ENCODE assay signal across 21 cellular contexts in genomic region chr19:7976461-7976860, GRCh38. TPM values are rescaled to one million over a fixed set of nuclear protein-coding genes. Genes with fewer than 3 reads are reported as not detected.
A peak's percentile ranks its signal among the peaks of the same experiment; 100 is the strongest.
DNase-seq lines count a peak whose midpoint lies in the region; ATAC-seq, FAIRE-seq and TF ChIP-seq lines count a peak whose summit lies in the region.
"Had no signal": no experiment of that assay in that cellular context is flagged by ENCODE, and none has a peak within 500 bp of the region (broad histone marks: within the 10 kb centered on the region; RNA-seq: fewer than 3 reads in every experiment).

No MANE protein-coding gene starts in this region.

- no peak overlapping the region for H2AFZ ChIP-seq in K562 (ENCODE audit: low read depth, low read length)
- H2AFZ ChIP-seq: GM23338 had no signal

- H3K4me3 Mint-ChIP-seq in MCF 10A (ENCODE audit: unreplicated experiment): no peak overlapping the region
- H3K4me3 Mint-ChIP-seq: CD4-positive, alpha-beta T cell; GM23338 had no signal

- POLR2A ChIA-PET in MCF 10A (lab: Yijun Ruan, JAX) (interaction anchor here (0.7 kb wide), 1 partner anchor 741 kb away, joined by 3 read pairs; no protein-coding TSS in a partner anchor), K562 (lab: Yijun Ruan, JAX) (no interaction called here)

- peaks cover 58% of the 10 kb centered on the region for H3K36me3 Mint-ChIP-seq in MCF 10A (ENCODE audit: insufficient read depth, unreplicated experiment)

- H3K4me1 ChIP-seq in breast epithelium (no peaks in the 10 kb centered on the region), K562 (replicated peaks in 1 of 2; ENCODE audit: control insufficient read depth in 2 of 2, insufficient read depth in 2 of 2, low read length in 2 of 2) (peaks cover 4 to 25% of the 10 kb centered on the region in 2 experiments; a peak in 4 of 5 replicates)
- H3K4me1 ChIP-seq: A549, Caco-2 had no signal

- intact Hi-C loops in MCF 10A (cut with micrococcal nuclease): loop anchor here (10.0 kb wide), 1 partner anchor 178 kb away; no protein-coding TSS in a partner anchor
- intact Hi-C loops in breast epithelium (cut with DNase I; ENCODE audit: low total_unique reads): no loop called here
- intact Hi-C loops in K562 (cut with micrococcal nuclease): no loop called here
- intact Hi-C loops in posterior vena cava (cut with DNase I): no loop called here

- BruUV-seq in MCF 10A (replicated peaks; lab: Mats Ljungman, UMichigan) (TSS peak; percentile 3), K562 (replicated peaks; lab: Mats Ljungman, UMichigan) (TSS peak; percentile 18)

- no peak for TF ChIP-seq RAD21 in K562 (CRISPR knock-in tag; conservative IDR thresholded peaks at IDR 0.05 in 1 of 2, IDR thresholded peaks at IDR 0.05 in 1 of 2)

- peaks cover 6% of the 10 kb centered on the region for H3K36me3 ChIP-seq in breast epithelium
- H3K36me3 ChIP-seq in K562 (ENCODE audit: control insufficient read depth, insufficient read depth, low read length): peaks cover 89% of the 10 kb centered on the region

- H4K20me1 ChIP-seq in K562 (replicated peaks; ENCODE audit: control insufficient read depth, insufficient read depth, low read length): peaks cover 13% of the 10 kb centered on the region

- H3K9ac ChIP-seq in K562 (ENCODE audit: insufficient read depth in 1 of 2, low read depth in 2 of 2, low read length in 2 of 2): no peak overlapping the region

- DNase-seq in MCF 10A (ENCODE audit: unreplicated experiment) (no peak), breast epithelium (ENCODE audit: low spot score in 2 of 2) (no peak), K562 (ENCODE audit: extremely low read depth in 1 of 4, low spot score in 3 of 4) (no peak), posterior vena cava (ENCODE audit: low spot score) (peak; percentile 36), ecto neural progenitor cell (ENCODE audit: low spot score) (no peak), KBM-7 (no peak), HuH-7 (ENCODE audit: low spot score) (no peak)
- DNase-seq: AML-193; Caco-2; CD4-positive, alpha-beta T cell; HCEC 1CT had no signal

- no peaks in the 10 kb centered on the region for H3K4me1 Mint-ChIP-seq in MCF 10A (ENCODE audit: insufficient read depth, unreplicated experiment)
- H3K4me1 Mint-ChIP-seq: GM23338 had no signal

- H3K27ac ChIP-seq in breast epithelium: no peak overlapping the region
- H3K27ac ChIP-seq in K562 (ENCODE audit: extremely low read depth, low read depth, low read length): no peak overlapping the region
- H3K27ac ChIP-seq: 22Rv1, A549, C4-2B had no signal

- TF ChIP-seq POLR2A in breast epithelium (IDR thresholded peaks at IDR 0.05) (no peak), K562 (conservative IDR thresholded peaks at IDR 0.05) (no peak)

- in situ Hi-C loops in K562 (cut with MboI) (no loop called here), KBM-7 (cut with MboI; ENCODE audit: low pct_unique_long_range_greater_than_20kb, low sequenced_read_pairs) (no loop called here)

- no peaks in the 10 kb centered on the region for H3K9me3 Mint-ChIP-seq in MCF 10A (ENCODE audit: unreplicated experiment)
- H3K9me3 Mint-ChIP-seq: CD4-positive, alpha-beta T cell; GM23338 had no signal

- WGBS in K562 (ENCODE audit: insufficient coverage, low coverage, missing lambda C conversion rate): 95% methylated on average over 4 of the region's 4 CpGs

- no peak for FAIRE-seq in K562 (lab: Jason Lieb, UNC)
- FAIRE-seq: A549, D721Med, G401.6, GM12892, GM18507, H54, HepG2 had no signal

- TF ChIP-seq CTCF in MCF 10A (IDR thresholded peaks at IDR 0.05; ENCODE audit: unreplicated experiment) (no peak), breast epithelium (IDR thresholded peaks at IDR 0.05) (no peak), K562 (IDR thresholded peaks at IDR 0.05 in 2 of 3, conservative IDR thresholded peaks at IDR 0.05 in 1 of 3; ENCODE audit: insufficient read depth in 2 of 3, low read depth in 1 of 3, low read length in 3 of 3) (no peak)

- H3K9me1 ChIP-seq in K562 (ENCODE audit: control insufficient read depth, insufficient read depth, low read length): peaks cover 3% of the 10 kb centered on the region

- H3K27ac Mint-ChIP-seq in MCF 10A (ENCODE audit: low read depth, unreplicated experiment): no peak overlapping the region
- H3K27ac Mint-ChIP-seq: CD4-positive, alpha-beta T cell; GM23338 had no signal

- peaks cover 20% of the 10 kb centered on the region; the same call in 2 of the 3 replicates for H3K79me2 ChIP-seq in K562 (ENCODE audit: control insufficient read depth, insufficient read depth, low read length)

- H3K4me2 ChIP-seq in K562 (ENCODE audit: insufficient read depth, low read length): no peak overlapping the region
- H3K4me2 ChIP-seq: A549, GM23338 had no signal

- CTCF ChIA-PET in MCF 10A (lab: Yijun Ruan, JAX): interaction anchor here (0.5 to 2.2 kb wide), 2 partner anchors 26 to 122 kb away, joined by 3 to 12 read pairs; no protein-coding TSS in a partner anchor
- CTCF ChIA-PET in K562 (lab: Yijun Ruan, JAX; ENCODE audit: low intra/inter-chr PET ratio): no interaction called here

- no peak for TF ChIP-seq EP300 in K562 (IDR thresholded peaks at IDR 0.05; ENCODE audit: low read length)

- H3K27me3 Mint-ChIP-seq in MCF 10A (ENCODE audit: insufficient read depth, unreplicated experiment): no peaks in the 10 kb centered on the region
- H3K27me3 Mint-ChIP-seq: CD4-positive, alpha-beta T cell had no signal

- H3K4me3 ChIP-seq in breast epithelium (no peak overlapping the region), K562 (no peak overlapping the region)
- H3K4me3 ChIP-seq: A549, GM23338 had no signal

- H3K9me3 ChIP-seq in breast epithelium (no peaks in the 10 kb centered on the region), K562 (replicated peaks; ENCODE audit: control insufficient read depth, insufficient read depth, low read depth, low read length) (no peaks in the 10 kb centered on the region)
- H3K9me3 ChIP-seq: A549, Caco-2 had no signal

- no peak for ATAC-seq in K562
- ATAC-seq: A549, GM23338, HepG2 had no signal

- H3K27me3 ChIP-seq in breast epithelium: no peaks in the 10 kb centered on the region
- H3K27me3 ChIP-seq in K562 (ENCODE audit: control insufficient read depth in 2 of 2, insufficient read depth in 2 of 2, low read length in 2 of 2): no peaks in the 10 kb centered on the region

RNA-seq across cellular contexts. Expression of gene ELAVL1, which starts 29.0 kb away (rescaled TPM):
- total RNA-seq in MCF 10A (2022) (53.7 and 58.1 TPM in 2 replicates), breast epithelium (10 to 100 TPM; 28.6 to 30.8 (median 29.7) TPM), K562 (2014; rRNA removed) (56.5 and 66.5 TPM in 2 replicates), K562 (2014; rRNA removed; fragmentation: Illumina TruSeq; extraction: Trizol) (69.8 and 72.7 TPM in 2 replicates), K562 (2015; rRNA removed; fragmentation: Illumina TruSeq; extraction: Trizol) (80.1 and 83.1 TPM in 2 replicates), K562 (2021) (172 and 176 TPM in 2 replicates), posterior vena cava (10 to 100 TPM; 49.9 to 50.7 TPM)
- 48.2 and 63.0 TPM in 2 replicates for total RNA-seq in K562 (2011; cell fraction: chromatin; rRNA removed; ENCODE audit: low replicate concordance)
- 28.7 and 31.5 TPM in 2 replicates for total RNA-seq in K562 (2011; cell fraction: nucleolus; rRNA removed)
- 37.9 and 41.0 TPM in 2 replicates for total RNA-seq in K562 (2011; cell fraction: nucleoplasm; rRNA removed)
- polyA plus RNA-seq in K562 (2011; rRNA removed) (46.9 and 69.2 TPM in 2 replicates), K562 (2014; fragmentation: Illumina TruSeq; extraction: Trizol) (149 and 156 TPM in 2 replicates), K562 (2014; fragmentation: Nextera tagmentation; extraction: Ambion mirVana) (1 to 10 TPM; 4.3 to 6.9 TPM), K562 (2014; rRNA removed) (63.7 and 78.3 TPM in 2 replicates)
- polyA plus RNA-seq in K562 (2011; cell fraction: cytosol; rRNA removed): 72.8 and 84.8 TPM in 2 replicates
- 34.4 and 37.5 TPM in 2 replicates for polyA plus RNA-seq in K562 (2011; cell fraction: nucleus; rRNA removed)
- 77.5 and 90.3 TPM in 2 replicates for polyA plus RNA-seq in K562 (2012)
- 45.5 and 80.2 TPM in 2 replicates for polyA minus RNA-seq in K562 (2011; rRNA and poly(A)+ RNA removed)
- 74.4 and 81.5 TPM in 2 replicates for polyA minus RNA-seq in K562 (2011; cell fraction: cytosol; rRNA and poly(A)+ RNA removed)
- 5.4 and 7.9 TPM in 2 replicates for polyA minus RNA-seq in K562 (2011; cell fraction: nucleus; rRNA and poly(A)+ RNA removed)

RNA-seq across cellular contexts. Expression of gene TIMM44, which starts 33.0 kb away (rescaled TPM):
- total RNA-seq in MCF 10A (2022) (91.3 and 142 TPM in 2 replicates), breast epithelium (10 to 100 TPM; 29.3 to 59.6 (median 57.8) TPM), K562 (2014; rRNA removed) (211 and 231 TPM in 2 replicates), K562 (2014; rRNA removed; fragmentation: Illumina TruSeq; extraction: Trizol) (64.1 and 73.9 TPM in 2 replicates), K562 (2015; rRNA removed; fragmentation: Illumina TruSeq; extraction: Trizol) (104 and 115 TPM in 2 replicates), K562 (2021) (182 and 186 TPM in 2 replicates), posterior vena cava (10 to 100 TPM; 37.2 to 47.8 TPM)
- 230 and 405 TPM in 2 replicates for total RNA-seq in K562 (2011; cell fraction: chromatin; rRNA removed; ENCODE audit: low replicate concordance)
- total RNA-seq in K562 (2011; cell fraction: nucleolus; rRNA removed): 274 and 281 TPM in 2 replicates
- 181 and 216 TPM in 2 replicates for total RNA-seq in K562 (2011; cell fraction: nucleoplasm; rRNA removed)
- polyA plus RNA-seq in K562 (2011; rRNA removed) (60.1 and 74.4 TPM in 2 replicates), K562 (2014; fragmentation: Illumina TruSeq; extraction: Trizol) (89.3 and 92.8 TPM in 2 replicates), K562 (2014; fragmentation: Nextera tagmentation; extraction: Ambion mirVana) (10 to 100 TPM; 10.3 to 19.6 TPM), K562 (2014; rRNA removed) (205 and 224 TPM in 2 replicates)
- polyA plus RNA-seq in K562 (2011; cell fraction: cytosol; rRNA removed): 89.7 and 229 TPM in 2 replicates
- 223 and 257 TPM in 2 replicates for polyA plus RNA-seq in K562 (2011; cell fraction: nucleus; rRNA removed)
- 101 and 142 TPM in 2 replicates for polyA plus RNA-seq in K562 (2012)
- polyA minus RNA-seq in K562 (2011; rRNA and poly(A)+ RNA removed): 40.4 and 48.9 TPM in 2 replicates
- polyA minus RNA-seq in K562 (2011; cell fraction: cytosol; rRNA and poly(A)+ RNA removed): 59.1 and 73.7 TPM in 2 replicates
- polyA minus RNA-seq in K562 (2011; cell fraction: nucleus; rRNA and poly(A)+ RNA removed): 44.6 and 66.1 TPM in 2 replicates

RNA-seq across cellular contexts. Expression of gene CTXN1, which starts 50.5 kb away (rescaled TPM):
- total RNA-seq in MCF 10A (2022): 4.0 and 5.2 TPM in 2 replicates
- total RNA-seq in breast epithelium: 1 to 10 TPM in 2 of 3 donors, under 1 TPM in 1; 0.32 to 9.5 (median 5.6) TPM
- 0.67 and 3.5 TPM in 2 replicates for total RNA-seq in K562 (2011; cell fraction: chromatin; rRNA removed; ENCODE audit: low replicate concordance)
- total RNA-seq in K562 (2011; cell fraction: nucleolus; rRNA removed): 6.2 and 8.0 TPM in 2 replicates
- total RNA-seq in K562 (2011; cell fraction: nucleoplasm; rRNA removed): 2.6 and 3.4 TPM in 2 replicates
- 7.4 and 10.9 TPM in 2 replicates for total RNA-seq in K562 (2014; rRNA removed)
- total RNA-seq in K562 (2014; rRNA removed; fragmentation: Illumina TruSeq; extraction: Trizol): 0.15 and 0.19 TPM in 2 replicates
- total RNA-seq in K562 (2015; rRNA removed; fragmentation: Illumina TruSeq; extraction: Trizol): 1.8 and 2.3 TPM in 2 replicates
- 37.4 and 38.9 TPM in 2 replicates for total RNA-seq in K562 (2021)
- 1.3 and 1.4 TPM in 2 replicates for polyA plus RNA-seq in K562 (2011; rRNA removed)
- 6.3 and 53.8 TPM in 2 replicates for polyA plus RNA-seq in K562 (2011; cell fraction: cytosol; rRNA removed)
- 3.6 and 12.2 TPM in 2 replicates for polyA plus RNA-seq in K562 (2011; cell fraction: nucleus; rRNA removed)
- polyA plus RNA-seq in K562 (2012): 4.8 and 15.6 TPM in 2 replicates
- 1.5 and 4.9 TPM in 2 replicates for polyA plus RNA-seq in K562 (2014; fragmentation: Illumina TruSeq; extraction: Trizol)
- polyA plus RNA-seq in K562 (2014; fragmentation: Nextera tagmentation; extraction: Ambion mirVana): not detected
- polyA plus RNA-seq in K562 (2014; rRNA removed): 9.2 and 14.5 TPM in 2 replicates
- polyA minus RNA-seq in K562 (2011; rRNA and poly(A)+ RNA removed): 0.14 TPM in 1 of 2 replicates, not detected in the other
- polyA minus RNA-seq in K562 (2011; cell fraction: cytosol; rRNA and poly(A)+ RNA removed): 15.8 and 19.9 TPM in 2 replicates
- polyA minus RNA-seq in K562 (2011; cell fraction: nucleus; rRNA and poly(A)+ RNA removed): 2.3 and 2.7 TPM in 2 replicates
- total RNA-seq in posterior vena cava: 10 to 100 TPM in 1 of 2 donors, 1 to 10 TPM in 1; 5.9 to 11.7 TPM
- total RNA-seq: CD4-positive, alpha-beta T cell had no signal
- polyA plus RNA-seq: HepG2 had no signal

RNA-seq across cellular contexts. Expression of gene SNAPC2, which starts 56.3 kb away (rescaled TPM):
- 24.1 and 27.1 TPM in 2 replicates for total RNA-seq in MCF 10A (2022)
- 10 to 100 TPM; 13.8 to 14.8 (median 13.8) TPM for total RNA-seq in breast epithelium
- total RNA-seq in K562 (2011; cell fraction: chromatin; rRNA removed; ENCODE audit: low replicate concordance): 4.4 and 13.6 TPM in 2 replicates
- 10.9 and 14.3 TPM in 2 replicates for total RNA-seq in K562 (2011; cell fraction: nucleolus; rRNA removed)
- total RNA-seq in K562 (2011; cell fraction: nucleoplasm; rRNA removed): 9.5 and 10.0 TPM in 2 replicates
- 30.3 and 42.7 TPM in 2 replicates for total RNA-seq in K562 (2014; rRNA removed)
- 4.1 and 4.2 TPM in 2 replicates for total RNA-seq in K562 (2014; rRNA removed; fragmentation: Illumina TruSeq; extraction: Trizol)
- 15.3 and 15.9 TPM in 2 replicates for total RNA-seq in K562 (2015; rRNA removed; fragmentation: Illumina TruSeq; extraction: Trizol)
- total RNA-seq in K562 (2021): 37.1 and 45.1 TPM in 2 replicates
- polyA plus RNA-seq in K562 (2011; rRNA removed): 10.9 and 20.1 TPM in 2 replicates
- polyA plus RNA-seq in K562 (2011; cell fraction: cytosol; rRNA removed): 18.7 and 40.5 TPM in 2 replicates
- polyA plus RNA-seq in K562 (2011; cell fraction: nucleus; rRNA removed): 18.7 and 32.8 TPM in 2 replicates
- 30.8 and 37.6 TPM in 2 replicates for polyA plus RNA-seq in K562 (2012)
- 18.2 and 39.9 TPM in 2 replicates for polyA plus RNA-seq in K562 (2014; fragmentation: Illumina TruSeq; extraction: Trizol)
- 1 to 10 TPM in 1 of 2 experiments, under 1 TPM in 1; 0.59 to 1.4 TPM for polyA plus RNA-seq in K562 (2014; fragmentation: Nextera tagmentation; extraction: Ambion mirVana)
- 32.0 and 34.4 TPM in 2 replicates for polyA plus RNA-seq in K562 (2014; rRNA removed)
- polyA minus RNA-seq in K562 (2011; rRNA and poly(A)+ RNA removed): 4.3 and 4.8 TPM in 2 replicates
- 14.0 and 17.1 TPM in 2 replicates for polyA minus RNA-seq in K562 (2011; cell fraction: cytosol; rRNA and poly(A)+ RNA removed)
- 9.7 and 13.1 TPM in 2 replicates for polyA minus RNA-seq in K562 (2011; cell fraction: nucleus; rRNA and poly(A)+ RNA removed)
- total RNA-seq in posterior vena cava: 10 to 100 TPM; 25.4 to 28.7 TPM
